2 cellular contexts compared by ENCODE assay signal in the genomic region with DNA sequence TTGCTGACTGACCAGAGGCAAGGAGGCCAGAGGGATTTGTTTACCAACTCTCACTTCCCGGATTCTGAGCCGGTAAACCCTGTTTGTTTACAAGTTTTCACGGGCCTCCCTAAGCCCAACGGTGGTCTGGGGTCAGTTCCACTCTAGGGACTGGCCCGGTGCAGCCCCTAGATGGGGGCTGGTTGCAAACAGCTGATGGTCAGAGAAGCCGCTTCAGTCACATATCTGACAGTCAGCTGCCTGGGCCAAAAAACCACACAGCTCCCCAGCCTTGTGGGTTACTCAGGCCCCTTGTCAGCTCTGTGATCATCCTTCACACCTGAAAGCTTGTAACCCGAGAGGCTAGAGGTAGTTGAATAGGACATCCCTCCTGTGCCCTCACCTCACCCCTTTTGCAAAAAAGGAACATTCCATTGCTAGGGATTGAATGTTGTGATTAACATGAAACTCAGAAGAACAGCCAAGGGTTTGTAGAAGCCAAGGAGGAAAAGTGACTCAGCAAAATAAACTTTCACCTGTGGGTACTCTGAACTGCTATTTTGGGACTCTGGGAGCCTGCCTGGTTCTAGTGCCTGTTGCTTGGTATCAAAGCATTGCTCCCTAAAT.
TF ChIP-seq lines count a peak whose summit lies in the region.

No MANE protein-coding gene starts in this region.

TF ChIP-seq in HCT116, 20 proteins besides CTCF, POLR2A, EP300 and RAD21 (continued from another document):
- TF ChIP-seq FOSL1 (IDR thresholded peaks at IDR 0.05; ENCODE audit: low read depth) = no peak
- TF ChIP-seq, protein P1, sequence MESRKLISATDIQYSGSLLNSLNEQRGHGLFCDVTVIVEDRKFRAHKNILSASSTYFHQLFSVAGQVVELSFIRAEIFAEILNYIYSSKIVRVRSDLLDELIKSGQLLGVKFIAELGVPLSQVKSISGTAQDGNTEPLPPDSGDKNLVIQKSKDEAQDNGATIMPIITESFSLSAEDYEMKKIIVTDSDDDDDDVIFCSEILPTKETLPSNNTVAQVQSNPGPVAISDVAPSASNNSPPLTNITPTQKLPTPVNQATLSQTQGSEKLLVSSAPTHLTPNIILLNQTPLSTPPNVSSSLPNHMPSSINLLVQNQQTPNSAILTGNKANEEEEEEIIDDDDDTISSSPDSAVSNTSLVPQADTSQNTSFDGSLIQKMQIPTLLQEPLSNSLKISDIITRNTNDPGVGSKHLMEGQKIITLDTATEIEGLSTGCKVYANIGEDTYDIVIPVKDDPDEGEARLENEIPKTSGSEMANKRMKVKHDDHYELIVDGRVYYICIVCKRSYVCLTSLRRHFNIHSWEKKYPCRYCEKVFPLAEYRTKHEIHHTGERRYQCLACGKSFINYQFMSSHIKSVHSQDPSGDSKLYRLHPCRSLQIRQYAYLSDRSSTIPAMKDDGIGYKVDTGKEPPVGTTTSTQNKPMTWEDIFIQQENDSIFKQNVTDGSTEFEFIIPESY (IDR thresholded peaks at IDR 0.05; ENCODE audit: extremely low read depth, insufficient replicate concordance, low read length) = no peak
- no peak for TF ChIP-seq ZNF274 (IDR thresholded peaks at IDR 0.05; ENCODE audit: low read depth, low read length)
- no peak for TF ChIP-seq POLR2AphosphoS5 (IDR thresholded peaks at IDR 0.05; ENCODE audit: low read depth, low read length)
- peak; percentile 51; the same call in 1 of the 2 replicates for TF ChIP-seq SIN3A (IDR thresholded peaks at IDR 0.05; ENCODE audit: low read depth)

TF ChIP-seq in SK-N-SH, 30 proteins besides CTCF, POLR2A, EP300 and RAD21:
- TF ChIP-seq TEAD4 (IDR thresholded peaks at IDR 0.05; ENCODE audit: borderline replicate concordance, insufficient read depth) = no peak
- TF ChIP-seq TCF12 (IDR thresholded peaks at IDR 0.05) = no peak
- no peak for TF ChIP-seq NRF1 (IDR thresholded peaks at IDR 0.05; ENCODE audit: low read depth, low read length)
- no peak for TF ChIP-seq FOSL2 (IDR thresholded peaks at IDR 0.05; ENCODE audit: borderline replicate concordance, low read depth)
